10 cellular contexts compared by ENCODE assay signal in genomic region chr16:30341971-30342370, GRCh38. TPM values are rescaled to one million over a fixed set of nuclear protein-coding genes. Genes with fewer than 3 reads are reported as not detected.
"Had no signal": no experiment of that assay in that cellular context is flagged by ENCODE, and none has a peak within 500 bp of the region (broad histone marks: within the 10 kb centered on the region; RNA-seq: fewer than 3 reads in every experiment).

No MANE protein-coding gene starts in this region.

RNA-seq across cellular contexts. Expression of gene MYL11, which starts 32.6 kb away (rescaled TPM):
- total RNA-seq: bronchial epithelial cell, foreskin keratinocyte, glomerular endothelial cell, left colon, sciatic nerve, smooth muscle cell, stomach, suprapubic skin, vagina had no signal
- polyA plus RNA-seq: keratinocyte had no signal

RNA-seq across cellular contexts. Expression of gene SEPTIN1, which starts 40.4 kb away (rescaled TPM):
- total RNA-seq: foreskin keratinocyte had no signal
- polyA plus RNA-seq: keratinocyte had no signal
